Comparison of ENCODE assay signal across 10 cellular contexts in genomic region chr11:130427581-130428211, GRCh38. TPM values are rescaled to one million over a fixed set of nuclear protein-coding genes. Genes with fewer than 3 reads are reported as not detected.
A peak's percentile ranks its signal among the peaks of the same experiment; 100 is the strongest.
DNase-seq lines count a peak whose midpoint lies in the region; ATAC-seq, FAIRE-seq and TF ChIP-seq lines count a peak whose summit lies in the region.
"Had no signal": no experiment of that assay in that cellular context is flagged by ENCODE, and none has a peak within 500 bp of the region (broad histone marks: within the 10 kb centered on the region; RNA-seq: fewer than 3 reads in every experiment).

No MANE protein-coding gene starts in this region.

- H3K27me3 ChIP-seq in heart right ventricle (peaks cover 0 to 65% (median 26%) of the 10 kb centered on the region in 7 donors), rectal smooth muscle tissue (ENCODE audit: control insufficient read depth, insufficient read depth, low read length) (peaks cover 3% of the 10 kb centered on the region)
- H3K27me3 ChIP-seq in CD8-positive, alpha-beta T cell (ENCODE audit: insufficient read depth, low read length): peaks cover 10% of the 10 kb centered on the region

- H3K4me3 Mint-ChIP-seq in CD8-positive, alpha-beta T cell: no peak overlapping the region

- TF ChIP-seq POLR2A in H54 (IDR thresholded peaks at IDR 0.05; ENCODE audit: low read depth, low read length): no peak

- CTCF ChIA-PET in CD8-positive, alpha-beta T cell (lab: Charles Lee): interaction anchor here (1.2 kb wide), 1 partner anchor 10 kb away, joined by 3 read pairs; no protein-coding TSS in a partner anchor

- H3K4me3 ChIP-seq in heart right ventricle (peak overlapping the region; percentile 28 to 58 (median 46)), rectal smooth muscle tissue (ENCODE audit: low read length) (peak overlapping the region; percentile 65)
- no peak overlapping the region for H3K4me3 ChIP-seq in CD8-positive, alpha-beta T cell (ENCODE audit: low read depth, low read length)

- 1% methylated on average over 62 to 72 of the region's 72 CpGs for WGBS in heart right ventricle, 2 donors

- POLR2A ChIA-PET in CD8-positive, alpha-beta T cell (lab: Charles Lee): no interaction called here

- H3K9me3 Mint-ChIP-seq in CD8-positive, alpha-beta T cell: no peaks in the 10 kb centered on the region

- H3K36me3 Mint-ChIP-seq in CD8-positive, alpha-beta T cell: no peaks in the 10 kb centered on the region

- ATAC-seq in heart right ventricle: peak in 7 of 8 donors; percentile 6 to 33 (median 17)
- no peak for ATAC-seq in GM21619 (IDR thresholded peaks at IDR 0.05; ENCODE audit: unreplicated experiment)
- no peak for ATAC-seq in CD8-positive, alpha-beta T cell

- H3K27ac Mint-ChIP-seq in CD8-positive, alpha-beta T cell: no peak overlapping the region

- no peaks in the 10 kb centered on the region for H3K36me3 ChIP-seq in ES-I3 (ENCODE audit: insufficient read depth, low read length)
- no peaks in the 10 kb centered on the region for H3K36me3 ChIP-seq in heart right ventricle
- no peaks in the 10 kb centered on the region for H3K36me3 ChIP-seq in rectal smooth muscle tissue (ENCODE audit: control insufficient read depth, insufficient read depth, low read length)
- H3K36me3 ChIP-seq in CD8-positive, alpha-beta T cell (ENCODE audit: insufficient read depth, low read length): no peaks in the 10 kb centered on the region

- TF ChIP-seq CTCF in heart right ventricle (IDR thresholded peaks at IDR 0.05): peak in 3 of 9 donors; percentile 30 to 43 (median 36)
- TF ChIP-seq CTCF in CD8-positive, alpha-beta T cell (IDR thresholded peaks at IDR 0.05): no peak

- peaks cover 53% of the 10 kb centered on the region for H3K27me3 Mint-ChIP-seq in CD8-positive, alpha-beta T cell (ENCODE audit: low read depth)

- H3K27ac ChIP-seq in heart right ventricle: no peak overlapping the region
- peak overlapping the region; percentile 48 for H3K27ac ChIP-seq in rectal smooth muscle tissue (ENCODE audit: low read depth, low read length)
- no peak overlapping the region for H3K27ac ChIP-seq in CD8-positive, alpha-beta T cell (ENCODE audit: low read depth, low read length)

- peaks cover 10% of the 10 kb centered on the region for H3K4me1 Mint-ChIP-seq in CD8-positive, alpha-beta T cell (ENCODE audit: low read depth)

- H3K9ac ChIP-seq in ES-I3 (ENCODE audit: low read depth, low read length) (peak overlapping the region; percentile 55), rectal smooth muscle tissue (ENCODE audit: low read length) (no peak overlapping the region)

- DNase-seq in SK-N-DZ (ENCODE audit: low spot score): peak; percentile 41
- no peak for DNase-seq in heart right ventricle
- no peak for DNase-seq in RCC 7860 (ENCODE audit: low spot score)
- no peak for DNase-seq in H54 (ENCODE audit: insufficient read length, low spot score)
- no peak for DNase-seq in CD8-positive, alpha-beta T cell
- DNase-seq: stimulated activated CD4-positive, alpha-beta T cell treated with anti-CD3 and anti-CD28 coated beads, Interleukin-4, amount 100 ng/mL, for 4 hours had no signal

- intact Hi-C loops in heart right ventricle (cut with DNase I): loop anchor here in 7 of 10 donors (2.0 to 10.0 kb wide), 3 partner anchors 213 to 215 kb away; no protein-coding TSS in a partner anchor
- intact Hi-C loops in CD8-positive, alpha-beta T cell (cut with DNase I, micrococcal nuclease): no loop called here

- no peak for FAIRE-seq in RCC 7860 (lab: Jason Lieb, UNC)
- no peak for FAIRE-seq in H54 (lab: Jason Lieb, UNC)

- H3K9me3 ChIP-seq in ES-I3 (ENCODE audit: control insufficient read depth, insufficient read depth, low read length): no peaks in the 10 kb centered on the region
- no peaks in the 10 kb centered on the region for H3K9me3 ChIP-seq in heart right ventricle
- no peaks in the 10 kb centered on the region for H3K9me3 ChIP-seq in CD8-positive, alpha-beta T cell (ENCODE audit: low read length)

- H3K4me1 ChIP-seq in ES-I3 (ENCODE audit: insufficient read depth, low read length): no peaks in the 10 kb centered on the region
- H3K4me1 ChIP-seq in heart right ventricle: peaks cover 5 to 24% (median 18%) of the 10 kb centered on the region in 9 donors
- peaks cover 17% of the 10 kb centered on the region for H3K4me1 ChIP-seq in rectal smooth muscle tissue (ENCODE audit: control insufficient read depth, insufficient read depth, low read length)
- H3K4me1 ChIP-seq in CD8-positive, alpha-beta T cell (ENCODE audit: insufficient read depth, low read length): no peaks in the 10 kb centered on the region

RNA-seq across cellular contexts. Expression of gene ADAMTS8, which starts 0.7 kb away (rescaled TPM):
- polyA plus RNA-seq in SK-N-DZ (2014; cell fraction: cytosol; rRNA removed): 3.1 and 3.7 TPM in 2 replicates
- polyA plus RNA-seq in SK-N-DZ (2014; cell fraction: nucleus; rRNA removed): 1.9 and 3.0 TPM in 2 replicates
- 1 to 10 TPM in 5 of 10 donors, under 1 TPM in 5; 0.28 to 2.6 (median 1.1) TPM for total RNA-seq in heart right ventricle
- polyA plus RNA-seq in heart right ventricle: 1 to 10 TPM in 1 of 2 donors, under 1 TPM in 1; 0.29 to 2.1 TPM
- total RNA-seq in CD8-positive, alpha-beta T cell: not detected
- total RNA-seq: OCI-LY7 had no signal

RNA-seq across cellular contexts. Expression of gene ADAMTS15, which starts 20.7 kb away (rescaled TPM):
- polyA plus RNA-seq in SK-N-DZ (2014; cell fraction: cytosol; rRNA removed): not detected in 2 replicates
- polyA plus RNA-seq in SK-N-DZ (2014; cell fraction: nucleus; rRNA removed): 0.33 TPM in 1 of 2 replicates, not detected in the other
- 10 to 100 TPM in 8 of 10 donors, 1 to 10 TPM in 2; 7.7 to 49.4 (median 14.2) TPM for total RNA-seq in heart right ventricle
- polyA plus RNA-seq in heart right ventricle: 10 to 100 TPM; 16.9 to 36.3 TPM
- total RNA-seq in CD8-positive, alpha-beta T cell: not detected
- total RNA-seq: OCI-LY7 had no signal

Comparison
In these comparisons a context has a peak if more than half of its experiments do, and no peak if none do; other contexts are left out.
1. ATAC-seq: peak in heart right ventricle (7 of 8); none in GM21619 (single experiment) and CD8-positive, alpha-beta T cell (single experiment).
2. RNA of gene ADAMTS15, which starts 20.7 kb away (total RNA-seq): 7.7 to 49.4 TPM in heart right ventricle; not detected in CD8-positive, alpha-beta T cell; every median in the first group is over 4 times any median in the second.
3. intact Hi-C loops: an anchor here in heart right ventricle (2.0 to 10.0 kb wide); none called in CD8-positive, alpha-beta T cell.